In genomic region chr7:47102442-47102841, GRCh38 we compare ENCODE assay signal across 16 cellular contexts.
"Had no signal": no experiment of that assay in that cellular context is flagged by ENCODE, and none has a peak within 500 bp of the region (broad histone marks: within the 10 kb centered on the region; RNA-seq: fewer than 3 reads in every experiment).

No MANE protein-coding gene starts in this region.

- DNase-seq: activated CD4-positive, alpha-beta T cell treated with anti-CD3 and anti-CD28 coated beads, Interleukin-2, amount 10 ng/mL, durations not matched to agents 7 days and 5 days; activated CD8-positive, alpha-beta T cell treated with anti-CD3 and anti-CD28 coated beads, Interleukin-2, amount 10 ng/mL, durations not matched to agents 7 days and 5 days; activated naive CD4-positive, alpha-beta T cell treated with anti-CD3 and anti-CD28 coated beads, Interleukin-2, amount 10 ng/mL, durations not matched to agents 7 days and 5 days; activated naive CD8-positive, alpha-beta T cell treated with anti-CD3 and anti-CD28 coated beads, Interleukin-2, amount 50 U/mL, for 24 hours; activated T-cell treated with anti-CD3 and anti-CD28 coated beads, Interleukin-2, amount 50 U/mL, for 24 hours; anterior cingulate cortex; caudate nucleus; effector memory CD8-positive, alpha-beta T cell; hippocampal formation; sigmoid colon; stimulated activated CD4-positive, alpha-beta T cell treated with anti-CD3 and anti-CD28 coated beads, Interleukin-4, amount 100 ng/mL, for 4 hours; testis had no signal

- H3K4me3 ChIP-seq: lung, sigmoid colon, testis had no signal

- ATAC-seq: activated CD4-positive, CD25-positive, alpha-beta regulatory T cell treated with anti-CD3 and anti-CD28 coated beads, Interleukin-2, amount 50 U/mL, for 24 hours; activated CD8-positive, alpha-beta T cell treated with anti-CD3 and anti-CD28 coated beads, Interleukin-2, amount 10 ng/mL, durations not matched to agents 7 days and 5 days; activated naive CD8-positive, alpha-beta T cell treated with anti-CD3 and anti-CD28 coated beads, Interleukin-2, amount 50 U/mL, for 24 hours; effector memory CD8-positive, alpha-beta T cell; natural killer cell treated with Interleukin-12 subunit alpha and Interleukin-12 subunit beta and Interleukin-15 and Interleukin-18, amount 100 ng/mL, for 72 hours; stimulated activated memory B cell treated with anti-CD40 and anti-IgM and Interleukin-4, amounts not matched to agents 10 μg/mL and 1 μg/mL and 100 μg/mL, for 72 hours had no signal
